8 cellular contexts compared by ENCODE assay signal in genomic region chr1:228459091-228459993, GRCh38. TPM values are rescaled to one million over a fixed set of nuclear protein-coding genes. Genes with fewer than 3 reads are reported as not detected.
DNase-seq lines count a peak whose midpoint lies in the region; ATAC-seq and TF ChIP-seq lines count a peak whose summit lies in the region.

No MANE protein-coding gene starts in this region.

- DNase-seq in EH (ENCODE audit: low read depth) (peak; percentile 80), HFF-Myc (ENCODE audit: extremely low read depth, low read depth) (peak; percentile 65), NCI-H510A treated with DMSO at 0.1 percent for 48 hours (lab: John Stamatoyannopoulos, UW) (peak; percentile 52), activated T-cell treated with anti-CD3 and anti-CD28 coated beads for 1 hour (ENCODE audit: low read depth) (peak; percentile 32), naive B cell (no peak), thoracic aorta (ENCODE audit: low spot score) (no peak)

- H3K27ac ChIP-seq in esophagus (ENCODE audit: low read depth in 2 of 2, low read length in 1 of 2) (peak overlapping the region; percentile 45 to 53), thoracic aorta (no peak overlapping the region)

- H3K4me1 ChIP-seq in esophagus (ENCODE audit: control insufficient read depth in 2 of 2, insufficient read depth in 2 of 2, low read length in 1 of 2) (peaks cover under 1 to 11% of the 10 kb centered on the region in 2 donors), thoracic aorta (ENCODE audit: control insufficient read depth in 1 of 2, low read depth in 2 of 2) (peaks cover 3 to 31% of the 10 kb centered on the region in 2 donors)

- ATAC-seq in naive B cell (ENCODE audit: low read depth in 2 of 2) (no peak), thoracic aorta (ENCODE audit: insufficient number of reproducible peaks, low FRiP score, low read depth) (no peak), GM19455 (IDR thresholded peaks at IDR 0.05; ENCODE audit: unreplicated experiment) (no peak)

- peak overlapping the region in 4 of 6 donors; percentile 12 to 99 (median 95) for H3K27ac Mint-ChIP-seq in naive B cell

- H3K4me3 Mint-ChIP-seq in naive B cell = peak overlapping the region; percentile 71 to 96 (median 88)

- H3K4me1 Mint-ChIP-seq in naive B cell = peaks cover 19 to 33% (median 24%) of the 10 kb centered on the region in 3 donors

- TF ChIP-seq CTCF in HFF-Myc (IDR thresholded peaks at IDR 0.05; ENCODE audit: low read depth, low read length, missing control alignments) (peak; percentile 70), thoracic aorta (IDR thresholded peaks at IDR 0.05) (peak; percentile 60)

- H3K9me3 Mint-ChIP-seq in naive B cell = peaks cover 0 to 5% (median 0%) of the 10 kb centered on the region in 7 donors

- H3K27me3 ChIP-seq in esophagus (ENCODE audit: control insufficient read depth in 1 of 2, insufficient read depth in 2 of 2, low read length in 2 of 2) (no peaks in the 10 kb centered on the region), thoracic aorta (replicated peaks; ENCODE audit: insufficient read depth) (peaks cover 19% of the 10 kb centered on the region)

- H3K36me3 ChIP-seq in esophagus (ENCODE audit: control insufficient read depth in 2 of 2, insufficient read depth in 2 of 2, low read length in 1 of 2) (no peaks in the 10 kb centered on the region), thoracic aorta (no peaks in the 10 kb centered on the region)

- WGBS in esophagus, 2 donors = 6 to 7% methylated on average over 41 of the region's 41 CpGs

- H3K36me3 Mint-ChIP-seq in naive B cell = peaks cover 0 to 7% of the 10 kb centered on the region in 2 donors

- H3K4me3 ChIP-seq in HFF-Myc (replicated peaks; ENCODE audit: low read depth, low read length) (peak overlapping the region; percentile 81), esophagus (ENCODE audit: low read depth in 1 of 2, low read length in 2 of 2) (peak overlapping the region; percentile 52 to 56), thoracic aorta (peak overlapping the region; percentile 71)

- no peaks in the 10 kb centered on the region for H3K9me3 ChIP-seq in esophagus (ENCODE audit: control insufficient read depth in 2 of 2, insufficient read depth in 1 of 2, low read depth in 1 of 2, low read length in 1 of 2)
- no peaks in the 10 kb centered on the region for H3K9me3 ChIP-seq in thoracic aorta

- peaks cover 49 to 75% (median 55%) of the 10 kb centered on the region in 3 donors for H3K27me3 Mint-ChIP-seq in naive B cell

RNA-seq across cellular contexts. Expression of gene RNF187, which starts 27.8 kb away (rescaled TPM):
- polyA plus RNA-seq in esophagus (10 to 100 TPM; 38.0 to 47.6 TPM), naive B cell (ENCODE audit: low read depth in 6 of 6) (10 to 100 TPM; 18.1 to 50.1 (median 28.3) TPM)
- 10 to 100 TPM; 35.6 to 70.1 TPM for total RNA-seq in thoracic aorta

RNA-seq across cellular contexts. Expression of gene TRIM17, which starts 42.7 kb away (rescaled TPM):
- 1 to 10 TPM; 1.1 to 1.8 TPM for polyA plus RNA-seq in esophagus
- polyA plus RNA-seq in naive B cell (ENCODE audit: low read depth in 6 of 6) = under 1 TPM in 4 of 6 donors, not detected in 2; 0.24 to 0.27 (median 0.26) TPM
- under 1 TPM in 1 of 2 donors, not detected in 1; 0.56 TPM for total RNA-seq in thoracic aorta

RNA-seq across cellular contexts. Expression of gene TRIM11, which starts 52.7 kb away (rescaled TPM):
- polyA plus RNA-seq in esophagus = 10 to 100 TPM; 13.7 to 15.7 TPM
- 10 to 100 TPM in 4 of 6 donors, 1 to 10 TPM in 1, not detected in 1; 8.3 to 20.8 (median 16.4) TPM for polyA plus RNA-seq in naive B cell (ENCODE audit: low read depth in 6 of 6)
- 10 to 100 TPM; 30.1 to 32.5 TPM for total RNA-seq in thoracic aorta

Comparison
In these comparisons a context has a peak if more than half of its experiments do, and no peak if none do; other contexts are left out.
1. DNase-seq: peak in EH (single experiment), HFF-Myc (single experiment), NCI-H510A treated with DMSO at 0.1 percent for 48 hours (single experiment) and activated T-cell treated with anti-CD3 and anti-CD28 coated beads for 1 hour (single experiment); none in naive B cell (single experiment) and thoracic aorta (single experiment).
2. H3K27ac ChIP-seq: peak in esophagus (2 of 2); none in thoracic aorta (0 of 2).
3. Peak in every context shown above with its lines, with median percentiles within 50 percentile points of each other: H3K4me3 ChIP-seq.